In genomic region chr14:24145700-24146621, GRCh38 we compare ENCODE assay signal across 1 cellular context.
TF ChIP-seq lines count a peak whose summit lies in the region.

Gene PSME2 (minus strand): TSS chr14:24146610. CDS start chr14:24146581, 29 bp downstream.

TF ChIP-seq in HepG2, 621 proteins besides CTCF, POLR2A, EP300 and RAD21 (continued from another document and continues in another):
- TF ChIP-seq ZBTB39 (CRISPR knock-in tag; IDR thresholded peaks at IDR 0.05), result no peak
- no peak; the same call in 1 of the 2 replicates for TF ChIP-seq PAX8 (CRISPR knock-in tag; IDR thresholded peaks at IDR 0.05; ENCODE audit: borderline replicate concordance)
- TF ChIP-seq MTF2 (CRISPR knock-in tag; IDR thresholded peaks at IDR 0.05; ENCODE audit: borderline replicate concordance), result no peak
- peak; percentile 92 for TF ChIP-seq LRRFIP1 (CRISPR knock-in tag; conservative IDR thresholded peaks at IDR 0.05)
- TF ChIP-seq ASH2L (IDR thresholded peaks at IDR 0.05; ENCODE audit: insufficient read length, low read depth, low read length), result peak; percentile 71
- TF ChIP-seq ZNF512B (CRISPR knock-in tag; IDR thresholded peaks at IDR 0.05; ENCODE audit: borderline replicate concordance), result no peak
- TF ChIP-seq ZNF446 (CRISPR knock-in tag; IDR thresholded peaks at IDR 0.05), result no peak
- TF ChIP-seq PHF8 (CRISPR knock-in tag; IDR thresholded peaks at IDR 0.05), result peak; percentile 72; the same call in 1 of the 2 replicates
- TF ChIP-seq ZNF746 (CRISPR knock-in tag; IDR thresholded peaks at IDR 0.05), result no peak
- TF ChIP-seq NFKBIZ (CRISPR knock-in tag; IDR thresholded peaks at IDR 0.05), result 0 out of 2 replicates have a peak, but pooled peaks have one; percentile 14
- no peak; the same call in none of the 2 replicates for TF ChIP-seq CBX5 (CRISPR knock-in tag; IDR thresholded peaks at IDR 0.05; ENCODE audit: borderline replicate concordance)
- TF ChIP-seq ZNF747 (CRISPR knock-in tag; IDR thresholded peaks at IDR 0.05; ENCODE audit: borderline replicate concordance), result no peak
- no peak for TF ChIP-seq RCOR2 (CRISPR knock-in tag; IDR thresholded peaks at IDR 0.05)
- TF ChIP-seq GABPB1 (CRISPR knock-in tag; IDR thresholded peaks at IDR 0.05), result no peak; the same call in 1 of the 2 replicates
- no peak for TF ChIP-seq MEIS2 (CRISPR knock-in tag; IDR thresholded peaks at IDR 0.05)
- peak; percentile 66 for TF ChIP-seq FOXO1 (CRISPR knock-in tag; IDR thresholded peaks at IDR 0.05)
- TF ChIP-seq ZNF407 (CRISPR knock-in tag; IDR thresholded peaks at IDR 0.05; ENCODE audit: not compliant biosample characterization), result no peak
- TF ChIP-seq AHR (CRISPR knock-in tag; IDR thresholded peaks at IDR 0.05), result 0 out of 2 replicates have a peak, but pooled peaks have one; percentile 26
- no peak for TF ChIP-seq ZNF597 (CRISPR knock-in tag; IDR thresholded peaks at IDR 0.05)
- TF ChIP-seq SMC3 (IDR thresholded peaks at IDR 0.05; ENCODE audit: low read length), result no peak
- TF ChIP-seq RERE (CRISPR knock-in tag; IDR thresholded peaks at IDR 0.05; ENCODE audit: low read depth), result no peak
- TF ChIP-seq ZMYM2 (CRISPR knock-in tag; IDR thresholded peaks at IDR 0.05), result no peak
- no peak for TF ChIP-seq TARDBP (CRISPR knock-in tag; IDR thresholded peaks at IDR 0.05)
- no peak for TF ChIP-seq ZHX1 (CRISPR knock-in tag; IDR thresholded peaks at IDR 0.05; ENCODE audit: low read depth)
- TF ChIP-seq ZNF530 (CRISPR knock-in tag; IDR thresholded peaks at IDR 0.05; ENCODE audit: low read depth), result no peak
- TF ChIP-seq ZNF230 (CRISPR knock-in tag; IDR thresholded peaks at IDR 0.05), result no peak; the same call in 1 of the 2 replicates
- no peak for TF ChIP-seq NFYB (CRISPR knock-in tag; IDR thresholded peaks at IDR 0.05)
- no peak; the same call in none of the 2 replicates for TF ChIP-seq DNMT3B (CRISPR knock-in tag; conservative IDR thresholded peaks at IDR 0.05)
- TF ChIP-seq DDIT3 (CRISPR knock-in tag; IDR thresholded peaks at IDR 0.05), result no peak
